In genomic region chr9:109977521-109977920, GRCh38 we compare ENCODE assay signal across 18 cellular contexts.
DNase-seq lines count a peak whose midpoint lies in the region; ATAC-seq and TF ChIP-seq lines count a peak whose summit lies in the region.
"Had no signal": no experiment of that assay in that cellular context is flagged by ENCODE, and none has a peak within 500 bp of the region (broad histone marks: within the 10 kb centered on the region; RNA-seq: fewer than 3 reads in every experiment).

No MANE protein-coding gene starts in this region.

- intact Hi-C loops in activated CD4-positive, alpha-beta T cell treated with anti-CD3 and anti-CD28 coated beads for 36 hours (cut with DNase I, micrococcal nuclease), result loop anchor here (10.0 kb wide), 2 partner anchors 277 to 1507 kb away; partner anchors contain the start of genes ECPAS (in 1 of the 2) and TXN (in 1 of the 2)
- intact Hi-C loops in dendritic cell treated with granulocyte-macrophage colony-stimulating factor and Interleukin-4, amounts not matched to agents 40 ng/mL and 50 ng/mL, for 4 days (cut with micrococcal nuclease), result no loop called here
- intact Hi-C loops in Calu3 (cut with micrococcal nuclease; ENCODE audit: unreplicated experiment), result no loop called here

- peak overlapping the region; percentile 58 for H3K27ac Mint-ChIP-seq in activated CD4-positive, alpha-beta T cell treated with anti-CD3 and anti-CD28 coated beads for 36 hours
- H3K27ac Mint-ChIP-seq in activated naive CD8-positive, alpha-beta T cell treated with anti-CD3 and anti-CD28 coated beads, Interleukin-2, amount 50 U/mL, for 24 hours, result no peak overlapping the region
- H3K27ac Mint-ChIP-seq in activated naive CD8-positive, alpha-beta T cell treated with anti-CD3 and anti-CD28 coated beads for 36 hours, result no peak overlapping the region
- peak overlapping the region; percentile 2 for H3K27ac Mint-ChIP-seq in dendritic cell treated with granulocyte-macrophage colony-stimulating factor and Interleukin-4, amounts not matched to agents 40 ng/mL and 50 ng/mL, for 4 days
- no peak overlapping the region for H3K27ac Mint-ChIP-seq in Calu3 (ENCODE audit: unreplicated experiment)

- CTCF ChIA-PET in activated CD4-positive, alpha-beta T cell treated with anti-CD3 and anti-CD28 coated beads for 36 hours (lab: Charles Lee), result interaction anchor here (0.9 to 2.7 kb wide), 5 partner anchors 13 to 43 kb away, joined by 3 to 10 read pairs (median 5); no protein-coding TSS in a partner anchor
- CTCF ChIA-PET in Calu3 (lab: Charles Lee), result interaction anchor here (0.6 kb wide), 1 partner anchor 8 kb away, joined by 5 read pairs; no protein-coding TSS in a partner anchor

- no peak for TF ChIP-seq CTCF in Calu3 (IDR thresholded peaks at IDR 0.05; ENCODE audit: unreplicated experiment)

- peak; percentile 71 for DNase-seq in activated CD4-positive, alpha-beta T cell treated with anti-CD3 and anti-CD28 coated beads for 36 hours
- DNase-seq in activated CD4-positive, alpha-beta T cell treated with anti-CD3 and anti-CD28 coated beads for 4 hours, result no peak
- no peak for DNase-seq in activated naive CD8-positive, alpha-beta T cell treated with anti-CD3 and anti-CD28 coated beads, Interleukin-2, amount 50 U/mL, for 24 hours
- DNase-seq in activated naive CD8-positive, alpha-beta T cell treated with anti-CD3 and anti-CD28 coated beads for 36 hours, result no peak
- DNase-seq in G401 (ENCODE audit: low spot score) (no peak), Calu3 (no peak)
- DNase-seq: 8988T, COR-L47, DMS153, GF-D8, Karpas-422, NCI-H1417 treated with DMSO at 0.1 percent for 48 hours, NCI-H187 treated with DMSO at 0.1 percent for 48 hours, NCI-H226, NCI-H524, NCI-H82 had no signal

- peaks cover 3% of the 10 kb centered on the region for H3K36me3 Mint-ChIP-seq in activated CD4-positive, alpha-beta T cell treated with anti-CD3 and anti-CD28 coated beads for 36 hours (ENCODE audit: low read depth)
- no peaks in the 10 kb centered on the region for H3K36me3 Mint-ChIP-seq in activated naive CD8-positive, alpha-beta T cell treated with anti-CD3 and anti-CD28 coated beads, Interleukin-2, amount 50 U/mL, for 24 hours (ENCODE audit: low read depth)
- H3K36me3 Mint-ChIP-seq in activated naive CD8-positive, alpha-beta T cell treated with anti-CD3 and anti-CD28 coated beads for 36 hours, result no peaks in the 10 kb centered on the region
- no peaks in the 10 kb centered on the region for H3K36me3 Mint-ChIP-seq in dendritic cell treated with granulocyte-macrophage colony-stimulating factor and Interleukin-4, amounts not matched to agents 40 ng/mL and 50 ng/mL, for 4 days (ENCODE audit: low read depth)
- H3K36me3 Mint-ChIP-seq in Calu3 (ENCODE audit: insufficient read depth, unreplicated experiment), result no peaks in the 10 kb centered on the region

- H3K27me3 Mint-ChIP-seq in activated CD4-positive, alpha-beta T cell treated with anti-CD3 and anti-CD28 coated beads for 36 hours, result no peaks in the 10 kb centered on the region
- no peaks in the 10 kb centered on the region for H3K27me3 Mint-ChIP-seq in activated naive CD8-positive, alpha-beta T cell treated with anti-CD3 and anti-CD28 coated beads, Interleukin-2, amount 50 U/mL, for 24 hours
- H3K27me3 Mint-ChIP-seq in activated naive CD8-positive, alpha-beta T cell treated with anti-CD3 and anti-CD28 coated beads for 36 hours, result no peaks in the 10 kb centered on the region
- H3K27me3 Mint-ChIP-seq in dendritic cell treated with granulocyte-macrophage colony-stimulating factor and Interleukin-4, amounts not matched to agents 40 ng/mL and 50 ng/mL, for 4 days, result peaks cover 19% of the 10 kb centered on the region
- H3K27me3 Mint-ChIP-seq in Calu3 (ENCODE audit: unreplicated experiment), result no peaks in the 10 kb centered on the region

- in situ Hi-C loops in G401 (cut with HindIII; ENCODE audit: low sequenced_read_pairs), result no loop called here

- H3K4me3 Mint-ChIP-seq in activated CD4-positive, alpha-beta T cell treated with anti-CD3 and anti-CD28 coated beads for 36 hours, result no peak overlapping the region
- H3K4me3 Mint-ChIP-seq in activated naive CD8-positive, alpha-beta T cell treated with anti-CD3 and anti-CD28 coated beads, Interleukin-2, amount 50 U/mL, for 24 hours, result no peak overlapping the region
- no peak overlapping the region for H3K4me3 Mint-ChIP-seq in activated naive CD8-positive, alpha-beta T cell treated with anti-CD3 and anti-CD28 coated beads for 36 hours
- no peak overlapping the region for H3K4me3 Mint-ChIP-seq in dendritic cell treated with granulocyte-macrophage colony-stimulating factor and Interleukin-4, amounts not matched to agents 40 ng/mL and 50 ng/mL, for 4 days
- H3K4me3 Mint-ChIP-seq in Calu3 (ENCODE audit: low read depth, unreplicated experiment), result no peak overlapping the region

- BruUV-seq in Calu3 (replicated peaks; lab: Mats Ljungman, UMichigan), result no TSS peak

- H3K9me3 Mint-ChIP-seq in activated CD4-positive, alpha-beta T cell treated with anti-CD3 and anti-CD28 coated beads for 36 hours (ENCODE audit: low read depth), result peaks cover 12% of the 10 kb centered on the region
- H3K9me3 Mint-ChIP-seq in activated naive CD8-positive, alpha-beta T cell treated with anti-CD3 and anti-CD28 coated beads, Interleukin-2, amount 50 U/mL, for 24 hours, result peaks cover 7% of the 10 kb centered on the region
- peaks cover 6% of the 10 kb centered on the region for H3K9me3 Mint-ChIP-seq in activated naive CD8-positive, alpha-beta T cell treated with anti-CD3 and anti-CD28 coated beads for 36 hours
- no peaks in the 10 kb centered on the region for H3K9me3 Mint-ChIP-seq in dendritic cell treated with granulocyte-macrophage colony-stimulating factor and Interleukin-4, amounts not matched to agents 40 ng/mL and 50 ng/mL, for 4 days
- H3K9me3 Mint-ChIP-seq in Calu3 (ENCODE audit: low read depth, unreplicated experiment), result no peaks in the 10 kb centered on the region

- ATAC-seq in activated CD4-positive, alpha-beta T cell treated with anti-CD3 and anti-CD28 coated beads for 36 hours, result peak; percentile 31
- ATAC-seq in activated naive CD8-positive, alpha-beta T cell treated with anti-CD3 and anti-CD28 coated beads, Interleukin-2, amount 50 U/mL, for 24 hours, result peak; percentile 37
- no peak for ATAC-seq in HG02642 (IDR thresholded peaks at IDR 0.05; ENCODE audit: poor library complexity, unreplicated experiment)

- POLR2A ChIA-PET in activated CD4-positive, alpha-beta T cell treated with anti-CD3 and anti-CD28 coated beads for 36 hours (lab: Charles Lee), result interaction anchor here (0.8 to 1.3 kb wide), 2 partner anchors 43 to 59 kb away, joined by 3 to 5 read pairs; no protein-coding TSS in a partner anchor

- peaks cover 56% of the 10 kb centered on the region for H3K4me1 Mint-ChIP-seq in activated CD4-positive, alpha-beta T cell treated with anti-CD3 and anti-CD28 coated beads for 36 hours
- H3K4me1 Mint-ChIP-seq in activated naive CD8-positive, alpha-beta T cell treated with anti-CD3 and anti-CD28 coated beads, Interleukin-2, amount 50 U/mL, for 24 hours, result peaks cover 44% of the 10 kb centered on the region
- peaks cover 7% of the 10 kb centered on the region for H3K4me1 Mint-ChIP-seq in activated naive CD8-positive, alpha-beta T cell treated with anti-CD3 and anti-CD28 coated beads for 36 hours
- peaks cover 57% of the 10 kb centered on the region for H3K4me1 Mint-ChIP-seq in dendritic cell treated with granulocyte-macrophage colony-stimulating factor and Interleukin-4, amounts not matched to agents 40 ng/mL and 50 ng/mL, for 4 days (ENCODE audit: low read depth)
- no peaks in the 10 kb centered on the region for H3K4me1 Mint-ChIP-seq in Calu3 (ENCODE audit: low read depth, unreplicated experiment)

Comparison
In these comparisons a context has a peak if more than half of its experiments do, and no peak if none do; other contexts are left out.
1. H3K27ac Mint-ChIP-seq: peak in activated CD4-positive, alpha-beta T cell treated with anti-CD3 and anti-CD28 coated beads for 36 hours (single experiment) and dendritic cell treated with granulocyte-macrophage colony-stimulating factor and Interleukin-4, amounts not matched to agents 40 ng/mL and 50 ng/mL, for 4 days (single experiment); none in activated naive CD8-positive, alpha-beta T cell treated with anti-CD3 and anti-CD28 coated beads, Interleukin-2, amount 50 U/mL, for 24 hours (single experiment), activated naive CD8-positive, alpha-beta T cell treated with anti-CD3 and anti-CD28 coated beads for 36 hours (single experiment) and Calu3 (single experiment).
2. intact Hi-C loops: an anchor here in activated CD4-positive, alpha-beta T cell treated with anti-CD3 and anti-CD28 coated beads for 36 hours (10.0 kb wide); none called in dendritic cell treated with granulocyte-macrophage colony-stimulating factor and Interleukin-4, amounts not matched to agents 40 ng/mL and 50 ng/mL, for 4 days and Calu3.